15 cellular contexts compared by ENCODE assay signal in the genomic region with DNA sequence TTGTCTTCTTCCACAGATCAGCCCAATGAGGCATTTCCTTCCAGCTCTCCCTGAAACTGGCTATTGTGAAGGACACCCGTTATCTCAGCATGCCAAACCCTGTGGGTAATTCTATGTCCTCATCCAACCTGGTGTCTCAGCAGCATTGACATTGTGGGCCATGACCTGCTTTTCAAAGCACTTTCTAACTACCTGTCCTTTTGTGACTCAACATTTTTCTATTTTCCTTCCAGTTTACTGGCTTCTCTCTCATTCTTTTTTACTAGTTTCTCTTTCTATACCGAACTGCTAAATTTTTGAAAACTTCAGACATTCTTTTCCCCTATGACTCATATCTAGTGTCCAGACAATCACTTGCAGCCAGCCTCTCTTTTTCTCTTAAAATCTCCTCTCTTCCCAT.
A peak's percentile ranks its signal among the peaks of the same experiment; 100 is the strongest.
DNase-seq lines count a peak whose midpoint lies in the region; TF ChIP-seq lines count a peak whose summit lies in the region.
"Had no signal": no experiment of that assay in that cellular context is flagged by ENCODE, and none has a peak within 500 bp of the region (broad histone marks: within the 10 kb centered on the region; RNA-seq: fewer than 3 reads in every experiment).

No MANE protein-coding gene starts in this region.

- no peaks in the 10 kb centered on the region for H3K4me1 Mint-ChIP-seq in T-helper 2 cell treated with Interferon-gamma antibody and Interleukin-4, amounts not matched to agents 5 μg/mL and 100 μg/mL, for 36 hours (ENCODE audit: low read depth)

- no peaks in the 10 kb centered on the region; the same call in 1 of the 2 replicates for H3K27me3 ChIP-seq in MG63
- H3K27me3 ChIP-seq in brain microvascular endothelial cell (replicated peaks) = no peaks in the 10 kb centered on the region
- 0 out of 2 replicates have a peak, but pooled peaks cover 3% of the 10 kb centered on the region for H3K27me3 ChIP-seq in SJCRH30
- H3K27me3 ChIP-seq: pancreas had no signal

- peak overlapping the region; percentile 40 for H3K4me3 ChIP-seq in AG09309 (ENCODE audit: control insufficient read depth, low read depth, low read length)
- H3K4me3 ChIP-seq in MG63 = no peak overlapping the region
- H3K4me3 ChIP-seq in brain microvascular endothelial cell (ENCODE audit: low read depth, low read length) = peak overlapping the region; percentile 44
- no peak overlapping the region for H3K4me3 ChIP-seq in SJCRH30
- H3K4me3 ChIP-seq: pancreas had no signal

- in situ Hi-C loops in brain microvascular endothelial cell (cut with HindIII; ENCODE audit: low pct_ligation_motif_present, low sequenced_read_pairs) = no loop called here

- no peaks in the 10 kb centered on the region for H3K4me1 ChIP-seq in SJCRH30
- H3K4me1 ChIP-seq: pancreas had no signal

- DNase-seq in AG09309 (ENCODE audit: low read depth) = peak; percentile 11
- DNase-seq in MG63 = peak; percentile 7
- peak; percentile 50 for DNase-seq in brain microvascular endothelial cell
- peak; percentile 61 for DNase-seq in kidney glomerular epithelial cell (lab: John Stamatoyannopoulos, UW)
- no peak for DNase-seq in NCI-H128 (lab: John Stamatoyannopoulos, UW; ENCODE audit: unreplicated experiment)
- DNase-seq in HT-29 (ENCODE audit: low spot score) = no peak
- no peak for DNase-seq in T-helper 2 cell treated with Interferon-gamma antibody and Interleukin-4, amounts not matched to agents 5 μg/mL and 100 μg/mL, for 36 hours (ENCODE audit: low spot score)
- DNase-seq in SJCRH30 = no peak
- DNase-seq: DMS79; effector CD4-positive, alpha-beta T cell; hippocampal formation; pancreas; stimulated activated naive B cell treated with anti-CD40 and anti-IgM and Interleukin-4, amounts not matched to agents 10 μg/mL and 1 μg/mL and 100 μg/mL, for 72 hours had no signal

- H3K9me3 ChIP-seq in MG63 (no peaks in the 10 kb centered on the region), SJCRH30 (replicated peaks) (no peaks in the 10 kb centered on the region)
- H3K9me3 ChIP-seq: pancreas had no signal

- H3K27ac ChIP-seq in brain microvascular endothelial cell = peak overlapping the region; percentile 70
- H3K27ac ChIP-seq in SJCRH30 = no peak overlapping the region

- no peaks in the 10 kb centered on the region for H3K27me3 Mint-ChIP-seq in T-helper 2 cell treated with Interferon-gamma antibody and Interleukin-4, amounts not matched to agents 5 μg/mL and 100 μg/mL, for 36 hours (ENCODE audit: low read depth)

- H3K27ac Mint-ChIP-seq in T-helper 2 cell treated with Interferon-gamma antibody and Interleukin-4, amounts not matched to agents 5 μg/mL and 100 μg/mL, for 36 hours = no peak overlapping the region
- H3K27ac Mint-ChIP-seq: activated naive CD4-positive, alpha-beta T cell treated with anti-CD3 and anti-CD28 coated beads, Interleukin-2, amount 50 U/mL, for 72 hours; B cell; stimulated activated naive B cell treated with anti-CD40 and anti-IgM and Interleukin-4, amounts not matched to agents 10 μg/mL and 1 μg/mL and 100 μg/mL, for 72 hours had no signal

- no peak overlapping the region for H3K4me3 Mint-ChIP-seq in T-helper 2 cell treated with Interferon-gamma antibody and Interleukin-4, amounts not matched to agents 5 μg/mL and 100 μg/mL, for 36 hours
- H3K4me3 Mint-ChIP-seq: B cell; stimulated activated naive B cell treated with anti-CD40 and anti-IgM and Interleukin-4, amounts not matched to agents 10 μg/mL and 1 μg/mL and 100 μg/mL, for 72 hours had no signal

- H3K9me3 Mint-ChIP-seq in T-helper 2 cell treated with Interferon-gamma antibody and Interleukin-4, amounts not matched to agents 5 μg/mL and 100 μg/mL, for 36 hours = no peaks in the 10 kb centered on the region
- H3K9me3 Mint-ChIP-seq: activated naive CD4-positive, alpha-beta T cell treated with anti-CD3 and anti-CD28 coated beads, Interleukin-2, amount 50 U/mL, for 72 hours; stimulated activated naive B cell treated with anti-CD40 and anti-IgM and Interleukin-4, amounts not matched to agents 10 μg/mL and 1 μg/mL and 100 μg/mL, for 72 hours had no signal

- H3K36me3 ChIP-seq in MG63 = no peaks in the 10 kb centered on the region
- no peaks in the 10 kb centered on the region for H3K36me3 ChIP-seq in brain microvascular endothelial cell (replicated peaks)
- no peaks in the 10 kb centered on the region for H3K36me3 ChIP-seq in SJCRH30
- H3K36me3 ChIP-seq: pancreas had no signal

- TF ChIP-seq CTCF in AG09309 (IDR thresholded peaks at IDR 0.05; ENCODE audit: control insufficient read depth, insufficient read depth, low read depth, low read length, missing control alignments) = no peak
- TF ChIP-seq CTCF in brain microvascular endothelial cell (IDR thresholded peaks at IDR 0.05; ENCODE audit: low read depth, low read length, missing control alignments) = no peak

- no peaks in the 10 kb centered on the region for H3K36me3 Mint-ChIP-seq in T-helper 2 cell treated with Interferon-gamma antibody and Interleukin-4, amounts not matched to agents 5 μg/mL and 100 μg/mL, for 36 hours (ENCODE audit: low read depth)
- H3K36me3 Mint-ChIP-seq: activated naive CD4-positive, alpha-beta T cell treated with anti-CD3 and anti-CD28 coated beads, Interleukin-2, amount 50 U/mL, for 72 hours; stimulated activated naive B cell treated with anti-CD40 and anti-IgM and Interleukin-4, amounts not matched to agents 10 μg/mL and 1 μg/mL and 100 μg/mL, for 72 hours had no signal

Comparison
In these comparisons a context has a peak if more than half of its experiments do, and no peak if none do; other contexts are left out.
1. DNase-seq: peak in AG09309 (single experiment), MG63 (single experiment), brain microvascular endothelial cell (single experiment) and kidney glomerular epithelial cell (single experiment); none in NCI-H128 (single experiment), HT-29 (single experiment), T-helper 2 cell treated with Interferon-gamma antibody and Interleukin-4, amounts not matched to agents 5 μg/mL and 100 μg/mL, for 36 hours (single experiment) and SJCRH30 (0 of 2).
2. H3K4me3 ChIP-seq: peak in AG09309 (single experiment) and brain microvascular endothelial cell (single experiment); none in MG63 (single experiment) and SJCRH30 (single experiment).